In genomic region chr18:75214766-75215515, GRCh38 we compare ENCODE assay signal across 10 cellular contexts. TPM values are rescaled to one million over a fixed set of nuclear protein-coding genes. Genes with fewer than 3 reads are reported as not detected.
DNase-seq lines count a peak whose midpoint lies in the region; ATAC-seq and TF ChIP-seq lines count a peak whose summit lies in the region.
"Had no signal": no experiment of that assay in that cellular context is flagged by ENCODE, and none has a peak within 500 bp of the region (broad histone marks: within the 10 kb centered on the region; RNA-seq: fewer than 3 reads in every experiment).

No MANE protein-coding gene starts in this region.

- TF ChIP-seq POLR2A in vagina (IDR thresholded peaks at IDR 0.05), result no peak

- no peak for TF ChIP-seq CTCF in vagina (IDR thresholded peaks at IDR 0.05)

- intact Hi-C loops in vagina (cut with DNase I), result loop anchor here (5.0 kb wide), 1 partner anchor 37 kb away; no protein-coding TSS in a partner anchor

- DNase-seq in stimulated activated naive CD8-positive, alpha-beta T cell treated with anti-CD3 and anti-CD28 coated beads, Interleukin-15, Interleukin-2, amounts not matched to agents 100 U/mL and 50 U/mL, for 24 hours, result no peak
- DNase-seq in activated naive CD8-positive, alpha-beta T cell treated with anti-CD3 and anti-CD28 coated beads for 36 hours, result no peak
- DNase-seq in memory B cell (ENCODE audit: low spot score in 2 of 2) (no peak), vagina (ENCODE audit: extremely low spot score in 2 of 2) (peak in 1 of 2 donors; percentile 37), NCI-H128 (lab: John Stamatoyannopoulos, UW; ENCODE audit: unreplicated experiment) (no peak)
- DNase-seq: effector memory CD4-positive, alpha-beta T cell; NCI-H2227 treated with DMSO at 0.1 percent for 48 hours had no signal

- peak overlapping the region; percentile 94 for H3K27ac ChIP-seq in vagina

- no peaks in the 10 kb centered on the region for H3K36me3 ChIP-seq in vagina

- H3K27me3 ChIP-seq in vagina, result no peaks in the 10 kb centered on the region

- no peak overlapping the region for H3K4me3 Mint-ChIP-seq in stimulated activated naive CD8-positive, alpha-beta T cell treated with anti-CD3 and anti-CD28 coated beads, Interleukin-15, Interleukin-2, amounts not matched to agents 100 ng/mL and 50 ng/mL, for 24 hours
- no peak overlapping the region for H3K4me3 Mint-ChIP-seq in activated naive CD8-positive, alpha-beta T cell treated with anti-CD3 and anti-CD28 coated beads for 36 hours
- no peak overlapping the region for H3K4me3 Mint-ChIP-seq in memory B cell

- ATAC-seq in stimulated activated naive CD8-positive, alpha-beta T cell treated with anti-CD3 and anti-CD28 coated beads, Interleukin-15, Interleukin-2, amounts not matched to agents 100 U/mL and 50 U/mL, for 24 hours, result no peak
- ATAC-seq in memory B cell (ENCODE audit: low read depth), result no peak
- ATAC-seq in GM19035 (IDR thresholded peaks at IDR 0.05; ENCODE audit: unreplicated experiment), result no peak
- no peak for ATAC-seq in HG03460 (IDR thresholded peaks at IDR 0.05; ENCODE audit: unreplicated experiment)

- H3K36me3 Mint-ChIP-seq in stimulated activated naive CD8-positive, alpha-beta T cell treated with anti-CD3 and anti-CD28 coated beads, Interleukin-15, Interleukin-2, amounts not matched to agents 100 ng/mL and 50 ng/mL, for 24 hours (ENCODE audit: low read depth), result no peaks in the 10 kb centered on the region
- H3K36me3 Mint-ChIP-seq in activated naive CD8-positive, alpha-beta T cell treated with anti-CD3 and anti-CD28 coated beads for 36 hours, result peaks cover 9% of the 10 kb centered on the region
- no peaks in the 10 kb centered on the region for H3K36me3 Mint-ChIP-seq in memory B cell

- H3K27ac Mint-ChIP-seq in stimulated activated naive CD8-positive, alpha-beta T cell treated with anti-CD3 and anti-CD28 coated beads, Interleukin-15, Interleukin-2, amounts not matched to agents 100 ng/mL and 50 ng/mL, for 24 hours, result peak overlapping the region; percentile 42
- peak overlapping the region; percentile 79 for H3K27ac Mint-ChIP-seq in activated naive CD8-positive, alpha-beta T cell treated with anti-CD3 and anti-CD28 coated beads for 36 hours
- peak overlapping the region; percentile 69 for H3K27ac Mint-ChIP-seq in memory B cell

- H3K4me3 ChIP-seq in vagina, result no peak overlapping the region

- peaks cover 76% of the 10 kb centered on the region for H3K4me1 ChIP-seq in vagina

- H3K4me1 Mint-ChIP-seq in stimulated activated naive CD8-positive, alpha-beta T cell treated with anti-CD3 and anti-CD28 coated beads, Interleukin-15, Interleukin-2, amounts not matched to agents 100 ng/mL and 50 ng/mL, for 24 hours (ENCODE audit: low read depth), result peaks cover 73% of the 10 kb centered on the region
- peaks cover 60% of the 10 kb centered on the region for H3K4me1 Mint-ChIP-seq in activated naive CD8-positive, alpha-beta T cell treated with anti-CD3 and anti-CD28 coated beads for 36 hours
- peaks cover 16% of the 10 kb centered on the region for H3K4me1 Mint-ChIP-seq in memory B cell

- H3K9me3 ChIP-seq in vagina, result no peaks in the 10 kb centered on the region

- H3K27me3 Mint-ChIP-seq in stimulated activated naive CD8-positive, alpha-beta T cell treated with anti-CD3 and anti-CD28 coated beads, Interleukin-15, Interleukin-2, amounts not matched to agents 100 ng/mL and 50 ng/mL, for 24 hours, result no peaks in the 10 kb centered on the region
- H3K27me3 Mint-ChIP-seq in activated naive CD8-positive, alpha-beta T cell treated with anti-CD3 and anti-CD28 coated beads for 36 hours, result no peaks in the 10 kb centered on the region
- no peaks in the 10 kb centered on the region for H3K27me3 Mint-ChIP-seq in memory B cell

- no peaks in the 10 kb centered on the region for H3K9me3 Mint-ChIP-seq in stimulated activated naive CD8-positive, alpha-beta T cell treated with anti-CD3 and anti-CD28 coated beads, Interleukin-15, Interleukin-2, amounts not matched to agents 100 ng/mL and 50 ng/mL, for 24 hours
- no peaks in the 10 kb centered on the region for H3K9me3 Mint-ChIP-seq in activated naive CD8-positive, alpha-beta T cell treated with anti-CD3 and anti-CD28 coated beads for 36 hours
- H3K9me3 Mint-ChIP-seq in memory B cell, result no peaks in the 10 kb centered on the region

RNA-seq across cellular contexts. Expression of gene TSHZ1, which starts 4.3 kb away (rescaled TPM):
- total RNA-seq in activated naive CD8-positive, alpha-beta T cell treated with anti-CD3 and anti-CD28 coated beads for 36 hours, result 10 to 100 TPM; 11.2 to 11.4 TPM
- 23.3 TPM for total RNA-seq in vagina

RNA-seq across cellular contexts. Expression of gene PTGR3, which starts 6.0 kb away (rescaled TPM):
- total RNA-seq in activated naive CD8-positive, alpha-beta T cell treated with anti-CD3 and anti-CD28 coated beads for 36 hours, result 10 to 100 TPM; 20.2 to 23.2 TPM
- 16.0 TPM for total RNA-seq in vagina
